9 cellular contexts compared by ENCODE assay signal in genomic region chr9:136437430-136437829, GRCh38. TPM values are rescaled to one million over a fixed set of nuclear protein-coding genes. Genes with fewer than 3 reads are reported as not detected.
DNase-seq lines count a peak whose midpoint lies in the region; ATAC-seq and TF ChIP-seq lines count a peak whose summit lies in the region.
"Had no signal": no experiment of that assay in that cellular context is flagged by ENCODE, and none has a peak within 500 bp of the region (broad histone marks: within the 10 kb centered on the region; RNA-seq: fewer than 3 reads in every experiment).

No MANE protein-coding gene starts in this region.

- no peaks in the 10 kb centered on the region for H3K27me3 Mint-ChIP-seq in activated CD4-positive, alpha-beta T cell treated with anti-CD3 and anti-CD28 coated beads for 36 hours
- peaks cover 14% of the 10 kb centered on the region for H3K27me3 Mint-ChIP-seq in glutamatergic neuron (ENCODE audit: unreplicated experiment)

- CTCF ChIA-PET in activated CD4-positive, alpha-beta T cell treated with anti-CD3 and anti-CD28 coated beads for 36 hours (lab: Charles Lee) = no interaction called here

- peak overlapping the region; percentile 58 for H3K27ac Mint-ChIP-seq in activated CD4-positive, alpha-beta T cell treated with anti-CD3 and anti-CD28 coated beads for 36 hours
- H3K27ac Mint-ChIP-seq in glutamatergic neuron (ENCODE audit: unreplicated experiment) = no peak overlapping the region
- peak overlapping the region; percentile 80 for H3K27ac Mint-ChIP-seq in stimulated activated effector memory CD8-positive, alpha-beta T cell treated with anti-CD3 and anti-CD28 coated beads, Interleukin-12 subunit alpha, Interleukin-12 subunit beta, amount 100 ng/mL, for 72 hours

- intact Hi-C loops in activated CD4-positive, alpha-beta T cell treated with anti-CD3 and anti-CD28 coated beads for 36 hours (cut with DNase I, micrococcal nuclease) = loop anchor here in 1 of 2 experiments (5.0 kb wide), 1 partner anchor 35 kb away; the partner anchor contains the start of gene SNAPC4

- peaks cover 21% of the 10 kb centered on the region for H3K4me1 Mint-ChIP-seq in activated CD4-positive, alpha-beta T cell treated with anti-CD3 and anti-CD28 coated beads for 36 hours
- peaks cover 14% of the 10 kb centered on the region for H3K4me1 Mint-ChIP-seq in glutamatergic neuron (ENCODE audit: low read depth, unreplicated experiment)
- H3K4me1 Mint-ChIP-seq in stimulated activated effector memory CD8-positive, alpha-beta T cell treated with anti-CD3 and anti-CD28 coated beads, Interleukin-12 subunit alpha, Interleukin-12 subunit beta, amount 100 ng/mL, for 72 hours = peaks cover 25% of the 10 kb centered on the region

- H3K4me3 Mint-ChIP-seq in activated CD4-positive, alpha-beta T cell treated with anti-CD3 and anti-CD28 coated beads for 36 hours = peak overlapping the region; percentile 80
- peak overlapping the region; percentile 89 for H3K4me3 Mint-ChIP-seq in glutamatergic neuron (ENCODE audit: unreplicated experiment)
- peak overlapping the region; percentile 79 for H3K4me3 Mint-ChIP-seq in stimulated activated effector memory CD8-positive, alpha-beta T cell treated with anti-CD3 and anti-CD28 coated beads, Interleukin-12 subunit alpha, Interleukin-12 subunit beta, amount 100 ng/mL, for 72 hours

- no peaks in the 10 kb centered on the region for H3K9me3 Mint-ChIP-seq in activated CD4-positive, alpha-beta T cell treated with anti-CD3 and anti-CD28 coated beads for 36 hours (ENCODE audit: low read depth)
- H3K9me3 Mint-ChIP-seq in glutamatergic neuron (ENCODE audit: unreplicated experiment) = peaks cover 9% of the 10 kb centered on the region
- no peaks in the 10 kb centered on the region for H3K9me3 Mint-ChIP-seq in stimulated activated effector memory CD8-positive, alpha-beta T cell treated with anti-CD3 and anti-CD28 coated beads, Interleukin-12 subunit alpha, Interleukin-12 subunit beta, amount 100 ng/mL, for 72 hours

- no peak for DNase-seq in activated CD4-positive, alpha-beta T cell treated with anti-CD3 and anti-CD28 coated beads for 36 hours
- DNase-seq in activated CD4-positive, alpha-beta T cell treated with anti-CD3 and anti-CD28 coated beads, Interleukin-2, amount 50 U/mL, for 1 hour = no peak
- DNase-seq in glutamatergic neuron (no peak), globus pallidus (ENCODE audit: low spot score) (no peak), LoVo (ENCODE audit: low spot score) (no peak)
- no peak for DNase-seq in stimulated activated effector memory CD8-positive, alpha-beta T cell treated with anti-CD3 and anti-CD28 coated beads, Interleukin-12 subunit alpha, Interleukin-12 subunit beta, amount 100 ng/mL, for 72 hours (ENCODE audit: low spot score in 2 of 2)
- DNase-seq: left colon had no signal

- ATAC-seq in activated CD4-positive, alpha-beta T cell treated with anti-CD3 and anti-CD28 coated beads for 36 hours = no peak
- no peak for ATAC-seq in stimulated activated effector memory CD8-positive, alpha-beta T cell treated with anti-CD3 and anti-CD28 coated beads, Interleukin-12 subunit alpha, Interleukin-12 subunit beta, amount 100 ng/mL, for 72 hours
- ATAC-seq in GM18868 (IDR thresholded peaks at IDR 0.05; ENCODE audit: unreplicated experiment) = no peak

- H3K4me3 ChIP-seq in WI38 (ENCODE audit: low read depth, low read length) = peak overlapping the region; percentile 82

- peaks cover 5% of the 10 kb centered on the region for H3K36me3 Mint-ChIP-seq in activated CD4-positive, alpha-beta T cell treated with anti-CD3 and anti-CD28 coated beads for 36 hours (ENCODE audit: low read depth)
- no peaks in the 10 kb centered on the region for H3K36me3 Mint-ChIP-seq in glutamatergic neuron (ENCODE audit: unreplicated experiment)
- H3K36me3 Mint-ChIP-seq in stimulated activated effector memory CD8-positive, alpha-beta T cell treated with anti-CD3 and anti-CD28 coated beads, Interleukin-12 subunit alpha, Interleukin-12 subunit beta, amount 100 ng/mL, for 72 hours = peaks cover 30% of the 10 kb centered on the region

- no peak for TF ChIP-seq CTCF in WI38 (IDR thresholded peaks at IDR 0.05; ENCODE audit: low read depth, low read length)
- TF ChIP-seq CTCF in glutamatergic neuron (IDR thresholded peaks at IDR 0.05; ENCODE audit: partially characterized antibody, unreplicated experiment) = no peak

- POLR2A ChIA-PET in activated CD4-positive, alpha-beta T cell treated with anti-CD3 and anti-CD28 coated beads for 36 hours (lab: Charles Lee) = no interaction called here

RNA-seq across cellular contexts. Expression of gene INPP5E, which starts 2.2 kb away (rescaled TPM):
- 10 to 100 TPM; 13.5 to 14.1 TPM for total RNA-seq in activated CD4-positive, alpha-beta T cell treated with anti-CD3 and anti-CD28 coated beads for 36 hours
- 35.2 TPM for total RNA-seq in glutamatergic neuron (ENCODE audit: unreplicated experiment)

RNA-seq across cellular contexts. Expression of gene PMPCA, which starts 27.0 kb away (rescaled TPM):
- total RNA-seq in activated CD4-positive, alpha-beta T cell treated with anti-CD3 and anti-CD28 coated beads for 36 hours = 100 to 1,000 TPM in 1 of 2 experiments, 10 to 100 TPM in 1; 88.0 to 113 TPM
- total RNA-seq in glutamatergic neuron (ENCODE audit: unreplicated experiment) = 69.0 TPM

RNA-seq across cellular contexts. Expression of gene ENTR1, which starts 27.0 kb away (rescaled TPM):
- total RNA-seq in activated CD4-positive, alpha-beta T cell treated with anti-CD3 and anti-CD28 coated beads for 36 hours = 10 to 100 TPM; 57.2 to 67.7 TPM
- total RNA-seq in glutamatergic neuron (ENCODE audit: unreplicated experiment) = 61.2 TPM

RNA-seq across cellular contexts. Expression of gene SNAPC4, which starts 37.5 kb away (rescaled TPM):
- 10 to 100 TPM; 12.4 to 16.8 TPM for total RNA-seq in activated CD4-positive, alpha-beta T cell treated with anti-CD3 and anti-CD28 coated beads for 36 hours
- 22.9 TPM for total RNA-seq in glutamatergic neuron (ENCODE audit: unreplicated experiment)

RNA-seq across cellular contexts. Expression of gene SEC16A, which starts 45.4 kb away (rescaled TPM):
- 10 to 100 TPM; 62.7 TPM for total RNA-seq in activated CD4-positive, alpha-beta T cell treated with anti-CD3 and anti-CD28 coated beads for 36 hours
- total RNA-seq in glutamatergic neuron (ENCODE audit: unreplicated experiment) = 74.3 TPM
